ENCODE assay signal across 24 cellular contexts in genomic region chr12:2526371-2526770, GRCh38.
"Had no signal": no experiment of that assay in that cellular context is flagged by ENCODE, and none has a peak within 500 bp of the region (broad histone marks: within the 10 kb centered on the region; RNA-seq: fewer than 3 reads in every experiment).

No MANE protein-coding gene starts in this region.

- FAIRE-seq: bronchial epithelial cell had no signal

- ATAC-seq: activated CD4-positive, CD25-positive, alpha-beta regulatory T cell treated with anti-CD3 and anti-CD28 coated beads, Interleukin-2, amount 50 U/mL, for 24 hours; activated T-cell treated with anti-CD3 and anti-CD28 coated beads, Interleukin-2, amount 50 U/mL, for 4 hours; gastroesophageal sphincter; naive thymus-derived CD4-positive, alpha-beta T cell; stimulated activated naive B cell treated with anti-CD40 and anti-IgM and Interleukin-4, amounts not matched to agents 10 μg/mL and 1 μg/mL and 100 μg/mL, for 72 hours had no signal

- H3K4me3 ChIP-seq: esophagus squamous epithelium, gastroesophageal sphincter, lung, sigmoid colon, vagina had no signal

- H3K4me1 ChIP-seq: esophagus squamous epithelium, gastroesophageal sphincter, sigmoid colon, vagina had no signal

- H3K27ac ChIP-seq: esophagus squamous epithelium, gastroesophageal sphincter, vagina, VCaP had no signal

- DNase-seq: activated CD4-positive, alpha-beta T cell treated with anti-CD3 and anti-CD28 coated beads, Interleukin-2, amount 50 U/mL, for 1 hour; activated CD8-positive, alpha-beta memory T cell treated with anti-CD3 and anti-CD28 coated beads, Interleukin-2, amount 50 U/mL, for 4 hours; activated naive CD4-positive, alpha-beta T cell treated with Interleukin-2 at 50 U/mL for 16 hours; activated naive CD8-positive, alpha-beta T cell treated with anti-CD3 and anti-CD28 coated beads for 36 hours; activated T-cell treated with anti-CD3 and anti-CD28 coated beads, Interleukin-2, amount 50 U/mL, for 4 hours; cerebellar nuclear complex; cortex of kidney; endodermal cell; esophagus squamous epithelium; head of caudate nucleus; islet precursor cell; naive thymus-derived CD4-positive, alpha-beta T cell; posterior cingulate gyrus; sigmoid colon; stimulated activated CD4-positive, alpha-beta T cell treated with anti-CD3 and anti-CD28 coated beads, Interleukin-2, amount 100 ng/mL, for 48 hours; stimulated activated CD8-positive, alpha-beta memory T cell treated with anti-CD3 and anti-CD28 coated beads, Interleukin-4, amount 100 ng/mL, for 48 hours; stimulated activated naive B cell treated with anti-CD40 and anti-IgM and Interleukin-4, amounts not matched to agents 10 μg/mL and 1 μg/mL and 100 μg/mL, for 72 hours; trophoblast cell had no signal

- H3K9me3 ChIP-seq: esophagus squamous epithelium, gastroesophageal sphincter, sigmoid colon, vagina had no signal

- H3K36me3 ChIP-seq: esophagus squamous epithelium, vagina had no signal

- H3K27me3 ChIP-seq: esophagus squamous epithelium, gastroesophageal sphincter, sigmoid colon, vagina had no signal
